In genomic region chr2:142722086-142722485, GRCh38 we compare ENCODE assay signal across 6 cellular contexts.
"Had no signal": no experiment of that assay in that cellular context is flagged by ENCODE, and none has a peak within 500 bp of the region (broad histone marks: within the 10 kb centered on the region; RNA-seq: fewer than 3 reads in every experiment).

No MANE protein-coding gene starts in this region.

- H3K9me3 Mint-ChIP-seq: H9 had no signal

- ATAC-seq: HepG2, K562 had no signal

- H3K4me3 ChIP-seq: K562 had no signal

- H3K27ac ChIP-seq: HL-60 had no signal

- DNase-seq: GOT3, H9, KG1 had no signal
